In genomic region chr7:44608916-44609648, GRCh38 we compare ENCODE assay signal across 12 cellular contexts. TPM values are rescaled to one million over a fixed set of nuclear protein-coding genes. Genes with fewer than 3 reads are reported as not detected.
DNase-seq lines count a peak whose midpoint lies in the region; ATAC-seq and TF ChIP-seq lines count a peak whose summit lies in the region.
"Had no signal": no experiment of that assay in that cellular context is flagged by ENCODE, and none has a peak within 500 bp of the region (broad histone marks: within the 10 kb centered on the region; RNA-seq: fewer than 3 reads in every experiment).

No MANE protein-coding gene starts in this region.

- peaks cover 8% of the 10 kb centered on the region for H3K27me3 Mint-ChIP-seq in CD4-positive, CD25-positive, alpha-beta regulatory T cell
- peaks cover under 1% of the 10 kb centered on the region for H3K27me3 Mint-ChIP-seq in activated T-helper 2 cell treated with anti-CD3 and anti-CD28 coated beads, Interferon-gamma antibody, Interleukin-2, Interleukin-4, amounts not matched to agents 10 μg/mL and 5 μg/mL and 100 μg/mL, durations not matched to agents 14 hours and 24 hours and 36 hours (ENCODE audit: low read depth)
- no peaks in the 10 kb centered on the region for H3K27me3 Mint-ChIP-seq in mesothelial cell of epicardium (ENCODE audit: low read depth)

- H3K4me1 Mint-ChIP-seq in CD4-positive, CD25-positive, alpha-beta regulatory T cell, result peaks cover 22 to 64% (median 37%) of the 10 kb centered on the region in 4 donors
- H3K4me1 Mint-ChIP-seq in activated T-helper 2 cell treated with anti-CD3 and anti-CD28 coated beads, Interferon-gamma antibody, Interleukin-2, Interleukin-4, amounts not matched to agents 10 μg/mL and 5 μg/mL and 100 μg/mL, durations not matched to agents 14 hours and 24 hours and 36 hours (ENCODE audit: low read depth), result peaks cover 28% of the 10 kb centered on the region
- peaks cover 20% of the 10 kb centered on the region for H3K4me1 Mint-ChIP-seq in mesothelial cell of epicardium

- H3K4me3 Mint-ChIP-seq in CD4-positive, CD25-positive, alpha-beta regulatory T cell, result peak overlapping the region; percentile 33 to 88 (median 70)
- H3K4me3 Mint-ChIP-seq in activated T-helper 2 cell treated with anti-CD3 and anti-CD28 coated beads, Interferon-gamma antibody, Interleukin-2, Interleukin-4, amounts not matched to agents 10 μg/mL and 5 μg/mL and 100 μg/mL, durations not matched to agents 14 hours and 24 hours and 36 hours (ENCODE audit: low read depth), result peak overlapping the region; percentile 21
- peak overlapping the region; percentile 8 for H3K4me3 Mint-ChIP-seq in mesothelial cell of epicardium

- no peaks in the 10 kb centered on the region for H3K9me3 Mint-ChIP-seq in CD4-positive, CD25-positive, alpha-beta regulatory T cell
- no peaks in the 10 kb centered on the region for H3K9me3 Mint-ChIP-seq in activated T-helper 2 cell treated with anti-CD3 and anti-CD28 coated beads, Interferon-gamma antibody, Interleukin-2, Interleukin-4, amounts not matched to agents 10 μg/mL and 5 μg/mL and 100 μg/mL, durations not matched to agents 14 hours and 24 hours and 36 hours
- H3K9me3 Mint-ChIP-seq in mesothelial cell of epicardium, result no peaks in the 10 kb centered on the region

- H3K36me3 ChIP-seq in CD4-positive, CD25-positive, alpha-beta regulatory T cell (ENCODE audit: control insufficient read depth, insufficient read depth, low read length), result no peaks in the 10 kb centered on the region
- H3K36me3 ChIP-seq: pancreas had no signal

- H3K27ac Mint-ChIP-seq in CD4-positive, CD25-positive, alpha-beta regulatory T cell, result peak overlapping the region in 2 of 3 donors; percentile 72 to 78
- H3K27ac Mint-ChIP-seq in activated T-helper 2 cell treated with anti-CD3 and anti-CD28 coated beads, Interferon-gamma antibody, Interleukin-2, Interleukin-4, amounts not matched to agents 10 μg/mL and 5 μg/mL and 100 μg/mL, durations not matched to agents 14 hours and 24 hours and 36 hours, result no peak overlapping the region
- peak overlapping the region; percentile 85 for H3K27ac Mint-ChIP-seq in mesothelial cell of epicardium

- no peaks in the 10 kb centered on the region for H3K9me3 ChIP-seq in CD4-positive, CD25-positive, alpha-beta regulatory T cell (ENCODE audit: control insufficient read depth in 2 of 2, low read length in 2 of 2)
- H3K9me3 ChIP-seq: body of pancreas, pancreas had no signal

- peaks cover 33% of the 10 kb centered on the region for H3K4me1 ChIP-seq in CD4-positive, CD25-positive, alpha-beta regulatory T cell (ENCODE audit: control insufficient read depth, insufficient read depth, low read length, poor library complexity, severe bottlenecking)

- no peaks in the 10 kb centered on the region for H3K27me3 ChIP-seq in CD4-positive, CD25-positive, alpha-beta regulatory T cell (ENCODE audit: control insufficient read depth, insufficient read depth, low read length)
- H3K27me3 ChIP-seq: body of pancreas, pancreas had no signal

- no peak for ATAC-seq in CD4-positive, CD25-positive, alpha-beta regulatory T cell (ENCODE audit: low read depth in 2 of 2)
- no peak for ATAC-seq in GM18867 (IDR thresholded peaks at IDR 0.05; ENCODE audit: unreplicated experiment)
- ATAC-seq in GM19351 (IDR thresholded peaks at IDR 0.05; ENCODE audit: unreplicated experiment), result no peak
- ATAC-seq: body of pancreas, pancreas had no signal

- intact Hi-C loops in activated T-helper 2 cell treated with anti-CD3 and anti-CD28 coated beads, Interferon-gamma antibody, Interleukin-2, Interleukin-4, amounts not matched to agents 10 μg/mL and 5 μg/mL and 100 μg/mL, durations not matched to agents 14 hours and 24 hours and 36 hours (cut with micrococcal nuclease), result no loop called here

- H3K4me3 ChIP-seq in CD4-positive, CD25-positive, alpha-beta regulatory T cell (ENCODE audit: low read depth, low read length), result peak overlapping the region; percentile 28
- H3K4me3 ChIP-seq: body of pancreas, pancreas had no signal

- DNase-seq in CD4-positive, CD25-positive, alpha-beta regulatory T cell, result no peak
- DNase-seq in HS-5 (ENCODE audit: low read depth) (peak; percentile 47), mesothelial cell of epicardium (ENCODE audit: low spot score in 2 of 2, unreplicated experiment in 2 of 2) (no peak), NCI-H510A (lab: John Stamatoyannopoulos, UW) (no peak), AML-193 (lab: John Stamatoyannopoulos, UW) (no peak)
- DNase-seq in activated T-helper 2 cell treated with anti-CD3 and anti-CD28 coated beads, Interferon-gamma antibody, Interleukin-2, Interleukin-4, amounts not matched to agents 10 μg/mL and 5 μg/mL and 100 μg/mL, durations not matched to agents 14 hours and 24 hours and 36 hours (ENCODE audit: low spot score), result no peak
- DNase-seq: body of pancreas, hippocampal formation, NCI-H2029 treated with DMSO at 0.1 percent for 48 hours, pancreas had no signal

- no peak for TF ChIP-seq CTCF in mesothelial cell of epicardium (IDR thresholded peaks at IDR 0.05; ENCODE audit: unreplicated experiment)

- H3K36me3 Mint-ChIP-seq in CD4-positive, CD25-positive, alpha-beta regulatory T cell, result peaks cover 7% of the 10 kb centered on the region
- peaks cover 11% of the 10 kb centered on the region for H3K36me3 Mint-ChIP-seq in activated T-helper 2 cell treated with anti-CD3 and anti-CD28 coated beads, Interferon-gamma antibody, Interleukin-2, Interleukin-4, amounts not matched to agents 10 μg/mL and 5 μg/mL and 100 μg/mL, durations not matched to agents 14 hours and 24 hours and 36 hours (ENCODE audit: low read depth)
- no peaks in the 10 kb centered on the region for H3K36me3 Mint-ChIP-seq in mesothelial cell of epicardium

- H3K27ac ChIP-seq in CD4-positive, CD25-positive, alpha-beta regulatory T cell (ENCODE audit: insufficient read depth, low read length, poor library complexity, severe bottlenecking), result peak overlapping the region; percentile 51
- H3K27ac ChIP-seq: body of pancreas, pancreas had no signal

RNA-seq across cellular contexts. Expression of gene OGDH, which starts 2.7 kb away (rescaled TPM):
- total RNA-seq in CD4-positive, CD25-positive, alpha-beta regulatory T cell, result 157 TPM
- polyA plus RNA-seq in CD4-positive, CD25-positive, alpha-beta regulatory T cell, result 100 to 1,000 TPM in 1 of 4 donors, 10 to 100 TPM in 3; 56.4 to 102 (median 72.8) TPM
- 105 and 109 TPM in 2 replicates for total RNA-seq in activated T-helper 2 cell treated with anti-CD3 and anti-CD28 coated beads, Interferon-gamma antibody, Interleukin-2, Interleukin-4, amounts not matched to agents 10 μg/mL and 5 μg/mL and 100 μg/mL, durations not matched to agents 14 hours and 24 hours and 36 hours
- 67.4 to 72.8 TPM (median 71.2 TPM) in 3 replicates for total RNA-seq in mesothelial cell of epicardium

RNA-seq across cellular contexts. Expression of gene TMED4, which starts 27.1 kb away (rescaled TPM):
- 97.5 TPM for total RNA-seq in CD4-positive, CD25-positive, alpha-beta regulatory T cell
- 10 to 100 TPM; 67.6 to 85.4 (median 74.9) TPM for polyA plus RNA-seq in CD4-positive, CD25-positive, alpha-beta regulatory T cell
- total RNA-seq in activated T-helper 2 cell treated with anti-CD3 and anti-CD28 coated beads, Interferon-gamma antibody, Interleukin-2, Interleukin-4, amounts not matched to agents 10 μg/mL and 5 μg/mL and 100 μg/mL, durations not matched to agents 14 hours and 24 hours and 36 hours, result 70.3 and 75.1 TPM in 2 replicates
- 97.0 to 97.7 TPM (median 97.6 TPM) in 3 replicates for total RNA-seq in mesothelial cell of epicardium

RNA-seq across cellular contexts. Expression of gene DDX56, which starts 35.4 kb away (rescaled TPM):
- 108 TPM for total RNA-seq in CD4-positive, CD25-positive, alpha-beta regulatory T cell
- 10 to 100 TPM; 42.3 to 55.1 (median 46.4) TPM for polyA plus RNA-seq in CD4-positive, CD25-positive, alpha-beta regulatory T cell
- 131 and 135 TPM in 2 replicates for total RNA-seq in activated T-helper 2 cell treated with anti-CD3 and anti-CD28 coated beads, Interferon-gamma antibody, Interleukin-2, Interleukin-4, amounts not matched to agents 10 μg/mL and 5 μg/mL and 100 μg/mL, durations not matched to agents 14 hours and 24 hours and 36 hours
- total RNA-seq in mesothelial cell of epicardium, result 89.0 to 104 TPM (median 96.8 TPM) in 3 replicates

Comparison
In these comparisons a context has a peak if more than half of its experiments do, and no peak if none do; other contexts are left out.
1. H3K4me3 Mint-ChIP-seq: peak in every context shown above with its lines; median percentile 70 in CD4-positive, CD25-positive, alpha-beta regulatory T cell; 21 in activated T-helper 2 cell treated with anti-CD3 and anti-CD28 coated beads, Interferon-gamma antibody, Interleukin-2, Interleukin-4, amounts not matched to agents 10 μg/mL and 5 μg/mL and 100 μg/mL, durations not matched to agents 14 hours and 24 hours and 36 hours; 8 in mesothelial cell of epicardium.